1 cellular context compared by ENCODE assay signal in the genomic region with DNA sequence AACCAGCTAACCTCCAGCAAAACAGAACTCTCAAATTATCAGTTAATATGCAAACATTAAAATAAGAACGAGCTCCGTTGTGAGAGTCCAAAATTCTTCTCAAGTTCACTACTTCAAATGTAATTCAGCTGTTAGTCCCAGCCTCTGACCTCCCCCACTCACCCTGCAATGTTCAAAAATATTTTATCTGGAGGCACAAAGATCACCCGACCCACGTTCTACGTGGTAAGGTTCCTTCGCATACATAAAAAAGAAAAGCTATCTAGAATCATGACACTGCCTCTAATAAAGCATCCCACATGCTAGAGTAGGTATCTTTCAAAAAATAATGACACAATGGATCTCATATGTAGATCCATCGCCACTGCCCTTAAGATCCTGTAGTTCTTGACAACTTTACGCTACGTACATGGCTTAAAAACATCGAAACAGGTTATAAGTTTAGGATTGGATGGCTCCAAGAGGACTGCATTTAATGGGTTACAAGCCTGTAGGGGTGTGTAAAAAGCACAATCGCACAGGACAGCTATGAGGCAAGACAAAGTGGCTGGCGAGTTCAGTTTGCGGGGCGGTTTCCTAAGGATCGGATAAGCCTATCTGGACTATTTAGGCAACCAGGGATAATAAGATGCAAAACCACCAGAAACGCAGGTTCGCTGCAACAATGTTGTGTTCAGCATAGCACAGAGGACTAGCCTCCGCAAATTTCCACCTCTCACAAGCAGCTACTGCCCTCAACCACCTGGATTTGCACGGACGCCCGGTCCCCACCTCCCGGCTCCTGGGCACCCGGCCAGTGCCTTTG.
TF ChIP-seq lines count a peak whose summit lies in the region.

No MANE protein-coding gene starts in this region.

TF ChIP-seq in K562, 482 proteins besides CTCF, POLR2A, EP300 and RAD21:
- TF ChIP-seq CEBPB (tag; IDR thresholded peaks at IDR 0.05): 0 out of 2 replicates have a peak, but pooled peaks have one; percentile 37
- TF ChIP-seq ZNF408 (CRISPR knock-in tag; IDR thresholded peaks at IDR 0.05; ENCODE audit: low read depth): no peak
- TF ChIP-seq BRD9 (IDR thresholded peaks at IDR 0.05; ENCODE audit: low read depth, partially characterized antibody): no peak
- no peak for TF ChIP-seq CBX3 (IDR thresholded peaks at IDR 0.05; ENCODE audit: borderline replicate concordance in 1 of 2, low read length in 2 of 2)
- TF ChIP-seq MEIS2 (IDR thresholded peaks at IDR 0.05; ENCODE audit: partially characterized antibody): no peak
- TF ChIP-seq KAT7 (CRISPR knock-in tag; IDR thresholded peaks at IDR 0.05; ENCODE audit: borderline replicate concordance): peak; percentile 69; the same call in 1 of the 2 replicates
- no peak for TF ChIP-seq ZFX (CRISPR knock-in tag; IDR thresholded peaks at IDR 0.05)
- no peak for TF ChIP-seq MEF2A (IDR thresholded peaks at IDR 0.05; ENCODE audit: control insufficient read depth, low read depth, low read length)
- no peak for TF ChIP-seq CEBPG (CRISPR knock-in tag; IDR thresholded peaks at IDR 0.05)
- TF ChIP-seq CEBPG (tag; conservative IDR thresholded peaks at IDR 0.05 in 1 of 2, IDR thresholded peaks at IDR 0.05 in 1 of 2): 0 out of 4 replicates have a peak, but pooled peaks of 1 of the 2 experiments have one; percentile 6
- TF ChIP-seq PPARD (CRISPR knock-in tag; IDR thresholded peaks at IDR 0.05): no peak
- TF ChIP-seq GABPA (tag; conservative IDR thresholded peaks at IDR 0.05; ENCODE audit: low read depth): 0 out of 2 replicates have a peak, but pooled peaks have one; percentile 7
- TF ChIP-seq NR2C2 (CRISPR knock-in tag; IDR thresholded peaks at IDR 0.05): no peak
- TF ChIP-seq NR2C2 (tag; IDR thresholded peaks at IDR 0.05): peak; percentile 21; the same call in 1 of the 2 replicates
